18 cellular contexts compared by ENCODE assay signal in genomic region chr5:33764786-33765185, GRCh38.
"Had no signal": no experiment of that assay in that cellular context is flagged by ENCODE, and none has a peak within 500 bp of the region (broad histone marks: within the 10 kb centered on the region; RNA-seq: fewer than 3 reads in every experiment).

No MANE protein-coding gene starts in this region.

- H3K36me3 ChIP-seq: spleen, thoracic aorta, WERI-Rb-1 had no signal

- DNase-seq: activated CD4-positive, alpha-beta T cell treated with anti-CD3 and anti-CD28 coated beads for 1 hour; activated CD4-positive, alpha-beta T cell treated with anti-CD3 and anti-CD28 coated beads, Interleukin-2, amount 50 U/mL, for 1 hour; activated CD8-positive, alpha-beta T cell treated with anti-CD3 and anti-CD28 coated beads, Interleukin-2, amount 10 ng/mL, durations not matched to agents 7 days and 5 days; activated gamma-delta T cell; activated naive CD4-positive, alpha-beta T cell treated with anti-CD3 and anti-CD28 coated beads, Interleukin-2, amount 50 U/mL, for 16 hours; activated naive CD8-positive, alpha-beta T cell treated with anti-CD3 and anti-CD28 coated beads, Interleukin-2, amount 50 U/mL, for 24 hours; body of pancreas; effector CD4-positive, alpha-beta T cell; erythroblast; foreskin fibroblast; mucosa of descending colon; retina; spleen; stimulated activated CD4-positive, alpha-beta T cell treated with anti-CD3 and anti-CD28 coated beads, Interleukin-4, amount 100 ng/mL, for 1 hour; stimulated activated naive CD4-positive, alpha-beta T cell; T-cell; WERI-Rb-1 had no signal

- H3K4me1 ChIP-seq: body of pancreas, spleen had no signal

- H3K9me3 ChIP-seq: body of pancreas, mucosa of descending colon, spleen, thoracic aorta had no signal

- H3K4me3 ChIP-seq: body of pancreas, mucosa of descending colon, spleen, thoracic aorta had no signal

- H3K27me3 ChIP-seq: body of pancreas, spleen had no signal

- H3K27ac ChIP-seq: body of pancreas, spleen, thoracic aorta, WERI-Rb-1 had no signal
